Comparison of ENCODE assay signal across 21 cellular contexts in the genomic region with DNA sequence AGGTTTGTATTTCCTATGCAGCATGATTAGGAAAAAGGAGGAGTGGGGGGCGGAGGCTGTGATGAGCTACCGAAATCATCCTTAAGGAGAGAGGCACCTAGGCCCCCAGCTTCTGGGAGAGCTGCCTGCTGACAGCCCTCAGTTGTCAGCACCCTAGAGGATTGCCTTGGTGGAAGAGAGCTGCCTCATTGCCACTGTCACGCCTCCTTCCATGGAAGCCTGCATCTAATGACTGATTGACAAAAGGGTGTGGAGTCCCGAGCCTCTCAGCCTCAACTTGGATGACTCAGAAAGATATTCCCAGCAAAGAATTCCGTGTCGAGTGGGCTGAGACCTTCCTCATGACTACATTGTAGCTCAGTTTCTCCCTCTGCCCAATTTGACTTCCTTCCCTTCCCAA.
"Had no signal": no experiment of that assay in that cellular context is flagged by ENCODE, and none has a peak within 500 bp of the region (broad histone marks: within the 10 kb centered on the region; RNA-seq: fewer than 3 reads in every experiment).

No MANE protein-coding gene starts in this region.

- H3K36me3 Mint-ChIP-seq: activated naive CD4-positive, alpha-beta T cell treated with anti-CD3 and anti-CD28 coated beads, Interleukin-2, amount 50 U/mL, for 72 hours; naive B cell had no signal

- DNase-seq: activated CD4-positive, alpha-beta T cell treated with anti-CD3 and anti-CD28 coated beads for 4 hours; activated CD4-positive, alpha-beta T cell treated with anti-CD3 and anti-CD28 coated beads, Interleukin-2, amount 50 U/mL, for 4 hours; activated naive CD4-positive, alpha-beta T cell; activated T-cell treated with anti-CD3 and anti-CD28 coated beads for 4 hours; activated T-cell treated with anti-CD3 and anti-CD28 coated beads, Interleukin-2, amount 50 U/mL, for 72 hours; effector CD8-positive, alpha-beta T cell; kidney glomerular epithelial cell; left ventricle myocardium superior; mucosa of descending colon; naive B cell; nephron progenitor cell; pancreas; stimulated activated CD4-positive, alpha-beta T cell treated with anti-CD3 and anti-CD28 coated beads, Interleukin-15, amount 100 ng/mL, for 24 hours; stimulated activated CD4-positive, alpha-beta T cell treated with anti-CD3 and anti-CD28 coated beads, Interleukin-2, amount 100 ng/mL, for 24 hours; stimulated activated naive CD4-positive, alpha-beta T cell; T-helper 1 cell; transverse colon had no signal

- H3K27ac ChIP-seq: neutrophil, pancreas, prostate gland, transverse colon, VCaP had no signal

- H3K4me1 ChIP-seq: prostate gland had no signal

- H3K36me3 ChIP-seq: neutrophil, pancreas, prostate gland, transverse colon had no signal

- ATAC-seq: activated naive CD4-positive, alpha-beta T cell treated with anti-CD3 and anti-CD28 coated beads, Interleukin-2, amount 50 U/mL, for 72 hours; activated T-cell treated with anti-CD3 and anti-CD28 coated beads, Interleukin-2, amount 50 U/mL, for 72 hours; left ventricle myocardium superior; mucosa of descending colon; pancreas had no signal

- H3K9me3 ChIP-seq: mucosa of descending colon, neutrophil, pancreas, prostate gland, transverse colon had no signal

- H3K4me3 ChIP-seq: mucosa of descending colon, pancreas, prostate gland, transverse colon had no signal

- H3K9me3 Mint-ChIP-seq: activated naive CD4-positive, alpha-beta T cell treated with anti-CD3 and anti-CD28 coated beads, Interleukin-2, amount 50 U/mL, for 72 hours; activated T-cell treated with anti-CD3 and anti-CD28 coated beads, Interleukin-2, amount 50 U/mL, for 72 hours; naive B cell; nephron progenitor cell had no signal

- H3K27me3 ChIP-seq: neutrophil had no signal

- H3K27ac Mint-ChIP-seq: activated naive CD4-positive, alpha-beta T cell treated with anti-CD3 and anti-CD28 coated beads, Interleukin-2, amount 50 U/mL, for 72 hours; activated T-cell treated with anti-CD3 and anti-CD28 coated beads, Interleukin-2, amount 50 U/mL, for 72 hours; nephron progenitor cell had no signal

- H3K4me3 Mint-ChIP-seq: activated T-cell treated with anti-CD3 and anti-CD28 coated beads, Interleukin-2, amount 50 U/mL, for 72 hours; nephron progenitor cell had no signal
